1 cellular context compared by ENCODE assay signal in the genomic region with DNA sequence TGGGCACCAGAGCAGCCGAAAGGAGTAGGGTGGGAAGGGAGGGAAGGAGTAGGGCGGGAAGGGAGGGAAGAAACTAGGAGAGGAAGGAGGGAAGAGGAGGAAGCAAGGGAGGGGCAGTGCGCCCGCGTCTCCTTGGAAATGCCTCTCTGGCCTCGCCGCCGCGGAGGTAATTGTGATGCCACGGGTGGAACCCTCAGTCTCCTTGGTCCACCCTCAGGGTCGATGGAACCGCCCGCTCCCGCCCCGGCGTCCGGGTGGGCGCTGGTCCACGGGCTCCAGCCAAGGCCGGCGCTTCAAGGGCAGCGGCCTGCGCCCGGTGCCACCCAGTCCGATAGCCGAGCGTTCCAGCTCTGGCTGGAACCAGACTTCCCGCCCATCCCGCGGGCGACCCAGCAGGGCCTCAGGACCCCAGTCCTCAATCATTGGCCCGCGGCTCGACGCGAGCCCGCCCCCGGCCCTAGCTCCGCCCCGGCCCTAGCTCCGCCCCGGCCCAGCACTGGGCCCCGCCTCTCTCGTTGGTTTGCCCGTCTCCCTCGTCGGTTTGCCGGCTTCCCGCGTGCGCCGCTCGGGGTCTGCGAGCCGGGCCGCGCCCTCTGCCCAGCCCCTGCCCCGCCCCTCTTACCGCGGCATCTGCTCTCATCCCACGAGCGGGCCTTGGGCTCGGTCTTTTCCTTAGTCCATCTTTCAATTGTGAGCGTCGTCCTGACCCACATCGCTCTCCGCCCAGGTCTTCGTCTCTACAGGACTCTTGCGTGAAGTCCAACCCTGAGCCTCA.
TF ChIP-seq lines count a peak whose summit lies in the region.

No MANE protein-coding gene starts in this region.

TF ChIP-seq in HEK293, 187 proteins besides CTCF, POLR2A, EP300 and RAD21 (continued from another document):
- TF ChIP-seq, protein P1, sequence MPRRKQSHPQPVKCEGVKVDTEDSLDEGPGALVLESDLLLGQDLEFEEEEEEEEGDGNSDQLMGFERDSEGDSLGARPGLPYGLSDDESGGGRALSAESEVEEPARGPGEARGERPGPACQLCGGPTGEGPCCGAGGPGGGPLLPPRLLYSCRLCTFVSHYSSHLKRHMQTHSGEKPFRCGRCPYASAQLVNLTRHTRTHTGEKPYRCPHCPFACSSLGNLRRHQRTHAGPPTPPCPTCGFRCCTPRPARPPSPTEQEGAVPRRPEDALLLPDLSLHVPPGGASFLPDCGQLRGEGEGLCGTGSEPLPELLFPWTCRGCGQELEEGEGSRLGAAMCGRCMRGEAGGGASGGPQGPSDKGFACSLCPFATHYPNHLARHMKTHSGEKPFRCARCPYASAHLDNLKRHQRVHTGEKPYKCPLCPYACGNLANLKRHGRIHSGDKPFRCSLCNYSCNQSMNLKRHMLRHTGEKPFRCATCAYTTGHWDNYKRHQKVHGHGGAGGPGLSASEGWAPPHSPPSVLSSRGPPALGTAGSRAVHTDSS (tag by site-specific recombination; IDR thresholded peaks at IDR 0.05): peak; percentile 89
- TF ChIP-seq ZNF664 (tag by site-specific recombination; IDR thresholded peaks at IDR 0.05) (no peak), ZNF132 (tag by site-specific recombination; IDR thresholded peaks at IDR 0.05; ENCODE audit: borderline replicate concordance) (no peak), ZNF707 (tag by site-specific recombination; IDR thresholded peaks at IDR 0.05) (no peak), ZNF521 (tag by site-specific recombination; IDR thresholded peaks at IDR 0.05) (no peak), KLF1 (tag by site-specific recombination; IDR thresholded peaks at IDR 0.05) (peak; percentile 93), ZNF214 (tag by site-specific recombination; IDR thresholded peaks at IDR 0.05; ENCODE audit: borderline replicate concordance) (no peak), ZNF391 (tag by site-specific recombination; IDR thresholded peaks at IDR 0.05; ENCODE audit: borderline replicate concordance, low read depth) (0 out of 2 replicates have a peak, but pooled peaks have one; percentile 13), ZNF791 (tag by site-specific recombination; IDR thresholded peaks at IDR 0.05) (no peak), YY2 (tag by site-specific recombination; IDR thresholded peaks at IDR 0.05) (no peak), ZFP37 (tag by site-specific recombination; IDR thresholded peaks at IDR 0.05) (peak; percentile 69), WT1 (tag by site-specific recombination; IDR thresholded peaks at IDR 0.05) (peak; percentile 88), ZNF610 (tag by site-specific recombination; IDR thresholded peaks at IDR 0.05; ENCODE audit: borderline replicate concordance) (peak; percentile 40; the same call in 1 of the 2 replicates), ZFP69B (tag by site-specific recombination; IDR thresholded peaks at IDR 0.05) (peak; percentile 55), ZNF510 (tag by site-specific recombination; IDR thresholded peaks at IDR 0.05; ENCODE audit: insufficient replicate concordance) (no peak), ZNF221 (tag by site-specific recombination; IDR thresholded peaks at IDR 0.05; ENCODE audit: borderline replicate concordance) (no peak), ZEB2 (tag by site-specific recombination; IDR thresholded peaks at IDR 0.05) (peak; percentile 93), KLF9 (tag by site-specific recombination; IDR thresholded peaks at IDR 0.05; ENCODE audit: low read depth) (peak; percentile 97), ZNF335 (tag by site-specific recombination; conservative IDR thresholded peaks at IDR 0.05) (peak; percentile 91), ZNF629 (tag by site-specific recombination; IDR thresholded peaks at IDR 0.05) (peak; percentile 48; the same call in 1 of the 2 replicates), ZNF843 (tag by site-specific recombination; IDR thresholded peaks at IDR 0.05) (0 out of 2 replicates have a peak, but pooled peaks have one; percentile 40), KLF16 (tag by site-specific recombination; IDR thresholded peaks at IDR 0.05) (peak; percentile 76), ZNF626 (tag by site-specific recombination; IDR thresholded peaks at IDR 0.05) (no peak), OVOL3 (tag by site-specific recombination; IDR thresholded peaks at IDR 0.05) (no peak), ZNF248 (tag by site-specific recombination; IDR thresholded peaks at IDR 0.05) (no peak), BCL11B (tag by site-specific recombination; IDR thresholded peaks at IDR 0.05; ENCODE audit: low read depth) (peak; percentile 75; the same call in 1 of the 2 replicates), ZNF423 (tag by site-specific recombination; IDR thresholded peaks at IDR 0.05) (peak; percentile 36; the same call in 1 of the 2 replicates), ZNF155 (tag by site-specific recombination; IDR thresholded peaks at IDR 0.05) (no peak)
- TF ChIP-seq, protein P2, sequence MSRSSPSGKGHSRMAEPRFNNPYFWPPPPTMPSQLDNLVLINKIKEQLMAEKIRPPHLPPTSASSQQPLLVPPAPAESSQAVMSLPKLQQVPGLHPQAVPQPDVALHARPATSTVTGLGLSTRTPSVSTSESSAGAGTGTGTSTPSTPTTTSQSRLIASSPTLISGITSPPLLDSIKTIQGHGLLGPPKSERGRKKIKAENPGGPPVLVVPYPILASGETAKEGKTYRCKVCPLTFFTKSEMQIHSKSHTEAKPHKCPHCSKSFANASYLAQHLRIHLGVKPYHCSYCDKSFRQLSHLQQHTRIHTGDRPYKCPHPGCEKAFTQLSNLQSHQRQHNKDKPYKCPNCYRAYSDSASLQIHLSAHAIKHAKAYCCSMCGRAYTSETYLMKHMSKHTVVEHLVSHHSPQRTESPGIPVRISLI (tag by site-specific recombination; IDR thresholded peaks at IDR 0.05): no peak
- TF ChIP-seq, protein P3, sequence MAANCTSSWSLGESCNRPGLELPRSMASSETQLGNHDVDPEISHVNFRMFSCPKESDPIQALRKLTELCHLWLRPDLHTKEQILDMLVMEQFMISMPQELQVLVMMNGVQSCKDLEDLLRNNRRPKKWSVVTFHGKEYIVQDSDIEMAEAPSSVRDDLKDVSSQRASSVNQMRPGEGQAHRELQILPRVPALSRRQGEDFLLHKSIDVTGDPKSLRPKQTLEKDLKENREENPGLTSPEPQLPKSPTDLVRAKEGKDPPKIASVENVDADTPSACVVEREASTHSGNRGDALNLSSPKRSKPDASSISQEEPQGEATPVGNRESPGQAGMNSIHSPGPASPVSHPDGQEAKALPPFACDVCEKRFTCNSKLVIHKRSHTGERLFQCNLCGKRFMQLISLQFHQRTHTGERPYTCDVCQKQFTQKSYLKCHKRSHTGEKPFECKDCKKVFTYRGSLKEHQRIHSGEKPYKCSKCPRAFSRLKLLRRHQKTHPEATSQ (tag by site-specific recombination; IDR thresholded peaks at IDR 0.05): 0 out of 2 replicates have a peak, but pooled peaks have one; percentile 35
- TF ChIP-seq, protein P4, sequence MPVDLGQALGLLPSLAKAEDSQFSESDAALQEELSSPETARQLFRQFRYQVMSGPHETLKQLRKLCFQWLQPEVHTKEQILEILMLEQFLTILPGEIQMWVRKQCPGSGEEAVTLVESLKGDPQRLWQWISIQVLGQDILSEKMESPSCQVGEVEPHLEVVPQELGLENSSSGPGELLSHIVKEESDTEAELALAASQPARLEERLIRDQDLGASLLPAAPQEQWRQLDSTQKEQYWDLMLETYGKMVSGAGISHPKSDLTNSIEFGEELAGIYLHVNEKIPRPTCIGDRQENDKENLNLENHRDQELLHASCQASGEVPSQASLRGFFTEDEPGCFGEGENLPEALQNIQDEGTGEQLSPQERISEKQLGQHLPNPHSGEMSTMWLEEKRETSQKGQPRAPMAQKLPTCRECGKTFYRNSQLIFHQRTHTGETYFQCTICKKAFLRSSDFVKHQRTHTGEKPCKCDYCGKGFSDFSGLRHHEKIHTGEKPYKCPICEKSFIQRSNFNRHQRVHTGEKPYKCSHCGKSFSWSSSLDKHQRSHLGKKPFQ (tag by site-specific recombination; IDR thresholded peaks at IDR 0.05): no peak
- TF ChIP-seq, protein P5, sequence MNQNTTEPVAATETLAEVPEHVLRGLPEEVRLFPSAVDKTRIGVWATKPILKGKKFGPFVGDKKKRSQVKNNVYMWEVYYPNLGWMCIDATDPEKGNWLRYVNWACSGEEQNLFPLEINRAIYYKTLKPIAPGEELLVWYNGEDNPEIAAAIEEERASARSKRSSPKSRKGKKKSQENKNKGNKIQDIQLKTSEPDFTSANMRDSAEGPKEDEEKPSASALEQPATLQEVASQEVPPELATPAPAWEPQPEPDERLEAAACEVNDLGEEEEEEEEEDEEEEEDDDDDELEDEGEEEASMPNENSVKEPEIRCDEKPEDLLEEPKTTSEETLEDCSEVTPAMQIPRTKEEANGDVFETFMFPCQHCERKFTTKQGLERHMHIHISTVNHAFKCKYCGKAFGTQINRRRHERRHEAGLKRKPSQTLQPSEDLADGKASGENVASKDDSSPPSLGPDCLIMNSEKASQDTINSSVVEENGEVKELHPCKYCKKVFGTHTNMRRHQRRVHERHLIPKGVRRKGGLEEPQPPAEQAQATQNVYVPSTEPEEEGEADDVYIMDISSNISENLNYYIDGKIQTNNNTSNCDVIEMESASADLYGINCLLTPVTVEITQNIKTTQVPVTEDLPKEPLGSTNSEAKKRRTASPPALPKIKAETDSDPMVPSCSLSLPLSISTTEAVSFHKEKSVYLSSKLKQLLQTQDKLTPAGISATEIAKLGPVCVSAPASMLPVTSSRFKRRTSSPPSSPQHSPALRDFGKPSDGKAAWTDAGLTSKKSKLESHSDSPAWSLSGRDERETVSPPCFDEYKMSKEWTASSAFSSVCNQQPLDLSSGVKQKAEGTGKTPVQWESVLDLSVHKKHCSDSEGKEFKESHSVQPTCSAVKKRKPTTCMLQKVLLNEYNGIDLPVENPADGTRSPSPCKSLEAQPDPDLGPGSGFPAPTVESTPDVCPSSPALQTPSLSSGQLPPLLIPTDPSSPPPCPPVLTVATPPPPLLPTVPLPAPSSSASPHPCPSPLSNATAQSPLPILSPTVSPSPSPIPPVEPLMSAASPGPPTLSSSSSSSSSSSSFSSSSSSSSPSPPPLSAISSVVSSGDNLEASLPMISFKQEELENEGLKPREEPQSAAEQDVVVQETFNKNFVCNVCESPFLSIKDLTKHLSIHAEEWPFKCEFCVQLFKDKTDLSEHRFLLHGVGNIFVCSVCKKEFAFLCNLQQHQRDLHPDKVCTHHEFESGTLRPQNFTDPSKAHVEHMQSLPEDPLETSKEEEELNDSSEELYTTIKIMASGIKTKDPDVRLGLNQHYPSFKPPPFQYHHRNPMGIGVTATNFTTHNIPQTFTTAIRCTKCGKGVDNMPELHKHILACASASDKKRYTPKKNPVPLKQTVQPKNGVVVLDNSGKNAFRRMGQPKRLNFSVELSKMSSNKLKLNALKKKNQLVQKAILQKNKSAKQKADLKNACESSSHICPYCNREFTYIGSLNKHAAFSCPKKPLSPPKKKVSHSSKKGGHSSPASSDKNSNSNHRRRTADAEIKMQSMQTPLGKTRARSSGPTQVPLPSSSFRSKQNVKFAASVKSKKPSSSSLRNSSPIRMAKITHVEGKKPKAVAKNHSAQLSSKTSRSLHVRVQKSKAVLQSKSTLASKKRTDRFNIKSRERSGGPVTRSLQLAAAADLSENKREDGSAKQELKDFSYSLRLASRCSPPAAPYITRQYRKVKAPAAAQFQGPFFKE (tag by site-specific recombination; IDR thresholded peaks at IDR 0.05; ENCODE audit: borderline replicate concordance): no peak
- TF ChIP-seq, protein P6, sequence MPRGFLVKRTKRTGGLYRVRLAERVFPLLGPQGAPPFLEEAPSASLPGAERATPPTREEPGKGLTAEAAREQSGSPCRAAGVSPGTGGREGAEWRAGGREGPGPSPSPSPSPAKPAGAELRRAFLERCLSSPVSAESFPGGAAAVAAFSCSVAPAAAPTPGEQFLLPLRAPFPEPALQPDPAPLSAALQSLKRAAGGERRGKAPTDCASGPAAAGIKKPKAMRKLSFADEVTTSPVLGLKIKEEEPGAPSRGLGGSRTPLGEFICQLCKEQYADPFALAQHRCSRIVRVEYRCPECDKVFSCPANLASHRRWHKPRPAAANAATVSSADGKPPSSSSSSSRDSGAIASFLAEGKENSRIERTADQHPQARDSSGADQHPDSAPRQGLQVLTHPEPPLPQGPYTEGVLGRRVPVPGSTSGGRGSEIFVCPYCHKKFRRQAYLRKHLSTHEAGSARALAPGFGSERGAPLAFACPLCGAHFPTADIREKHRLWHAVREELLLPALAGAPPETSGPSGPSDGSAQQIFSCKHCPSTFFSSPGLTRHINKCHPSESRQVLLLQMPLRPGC (tag by site-specific recombination; IDR thresholded peaks at IDR 0.05): peak; percentile 54; the same call in 1 of the 2 replicates
- TF ChIP-seq, protein P7, sequence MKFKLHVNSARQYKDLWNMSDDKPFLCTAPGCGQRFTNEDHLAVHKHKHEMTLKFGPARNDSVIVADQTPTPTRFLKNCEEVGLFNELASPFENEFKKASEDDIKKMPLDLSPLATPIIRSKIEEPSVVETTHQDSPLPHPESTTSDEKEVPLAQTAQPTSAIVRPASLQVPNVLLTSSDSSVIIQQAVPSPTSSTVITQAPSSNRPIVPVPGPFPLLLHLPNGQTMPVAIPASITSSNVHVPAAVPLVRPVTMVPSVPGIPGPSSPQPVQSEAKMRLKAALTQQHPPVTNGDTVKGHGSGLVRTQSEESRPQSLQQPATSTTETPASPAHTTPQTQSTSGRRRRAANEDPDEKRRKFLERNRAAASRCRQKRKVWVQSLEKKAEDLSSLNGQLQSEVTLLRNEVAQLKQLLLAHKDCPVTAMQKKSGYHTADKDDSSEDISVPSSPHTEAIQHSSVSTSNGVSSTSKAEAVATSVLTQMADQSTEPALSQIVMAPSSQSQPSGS (tag by site-specific recombination; IDR thresholded peaks at IDR 0.05; ENCODE audit: low read depth): no peak
